1 cellular context compared by ENCODE assay signal in genomic region chr10:55263327-55263726, GRCh38.
TF ChIP-seq lines count a peak whose summit lies in the region.

No MANE protein-coding gene starts in this region.

TF ChIP-seq in HepG2, 621 proteins besides CTCF, POLR2A, EP300 and RAD21 (continued from another document):
- no peak for TF ChIP-seq ZNF576 (CRISPR knock-in tag; IDR thresholded peaks at IDR 0.05)
- no peak for TF ChIP-seq SNAI1 (CRISPR knock-in tag; IDR thresholded peaks at IDR 0.05; ENCODE audit: borderline replicate concordance)
- no peak for TF ChIP-seq ZNF749 (CRISPR knock-in tag; IDR thresholded peaks at IDR 0.05; ENCODE audit: borderline replicate concordance)
- TF ChIP-seq HMG20A (CRISPR knock-in tag; IDR thresholded peaks at IDR 0.05; ENCODE audit: borderline replicate concordance) = no peak
- no peak for TF ChIP-seq BCL6 (CRISPR knock-in tag; IDR thresholded peaks at IDR 0.05)
- no peak for TF ChIP-seq ISX (CRISPR knock-in tag; conservative IDR thresholded peaks at IDR 0.05)
- no peak for TF ChIP-seq RBFOX2 (IDR thresholded peaks at IDR 0.05; ENCODE audit: low read depth, low read length)
- TF ChIP-seq ZNF460 (CRISPR knock-in tag; IDR thresholded peaks at IDR 0.05; ENCODE audit: borderline replicate concordance) = no peak
TF ChIP-seq in HepG2: peak in this region for 0.
